1 cellular context compared by ENCODE assay signal in genomic region chr12:115354476-115354890, GRCh38.
TF ChIP-seq lines count a peak whose summit lies in the region.

No MANE protein-coding gene starts in this region.

TF ChIP-seq in IMR-90, 13 proteins besides CTCF, POLR2A, EP300 and RAD21 (continued from another document):
- TF ChIP-seq CHD1 (IDR thresholded peaks at IDR 0.05; ENCODE audit: low read depth, low read length) (no peak), ELK1 (IDR thresholded peaks at IDR 0.05; ENCODE audit: borderline replicate concordance, low read depth, low read length) (no peak)
